25 cellular contexts compared by ENCODE assay signal in genomic region chr9:135032041-135032835, GRCh38. TPM values are rescaled to one million over a fixed set of nuclear protein-coding genes. Genes with fewer than 3 reads are reported as not detected.
"Had no signal": no experiment of that assay in that cellular context is flagged by ENCODE, and none has a peak within 500 bp of the region (broad histone marks: within the 10 kb centered on the region; RNA-seq: fewer than 3 reads in every experiment).

No MANE protein-coding gene starts in this region.

- H3K36me3 ChIP-seq: brain microvascular endothelial cell, esophagus squamous epithelium, right lobe of liver, stomach, thyroid gland had no signal

- H3K4me3 ChIP-seq: esophagus squamous epithelium, hepatocyte, right lobe of liver, SK-N-MC, stomach, thyroid gland had no signal

- DNase-seq: activated CD4-positive, alpha-beta T cell treated with anti-CD3 and anti-CD28 coated beads for 36 hours; activated CD4-positive, CD25-positive, alpha-beta regulatory T cell; activated gamma-delta T cell; activated naive CD4-positive, alpha-beta T cell treated with anti-CD3 and anti-CD28 coated beads, Interleukin-2, amount 50 U/mL, for 16 hours; activated T-cell treated with anti-CD3 and anti-CD28 coated beads for 4 hours; amniotic stem cell; brain microvascular endothelial cell; caudate nucleus; dermis blood vessel endothelial cell; effector CD8-positive, alpha-beta T cell; esophagus squamous epithelium; foreskin melanocyte; left cardiac atrium; mammary epithelial cell; naive B cell; occipital lobe; small intestine; stimulated activated CD4-positive, alpha-beta T cell treated with anti-CD3 and anti-CD28 coated beads, Interleukin-1b, Interleukin-23, amount 100 ng/mL, for 48 hours; stimulated activated naive B cell treated with anti-CD40 and anti-IgM and Interleukin-4, amounts not matched to agents 10 μg/mL and 1 μg/mL and 100 μg/mL, for 72 hours; stomach; thyroid gland had no signal

- ATAC-seq: activated CD4-positive, alpha-beta T cell treated with anti-CD3 and anti-CD28 coated beads for 36 hours; left cardiac atrium; right lobe of liver; stimulated activated naive B cell treated with anti-CD40 and anti-IgM and Interleukin-4, amounts not matched to agents 10 μg/mL and 1 μg/mL and 100 μg/mL, for 72 hours had no signal

- H3K27me3 ChIP-seq: brain microvascular endothelial cell, hepatocyte, right lobe of liver, thyroid gland had no signal

- H3K27ac ChIP-seq: brain microvascular endothelial cell, epithelial cell of prostate, esophagus squamous epithelium, hepatocyte, right lobe of liver, SK-N-MC, stomach, thyroid gland had no signal

- H3K4me2 ChIP-seq: hepatocyte had no signal

- H3K4me1 ChIP-seq: right lobe of liver, stomach, thyroid gland had no signal

- H2AFZ ChIP-seq: hepatocyte had no signal

- H3K9me3 ChIP-seq: esophagus squamous epithelium, right lobe of liver, stomach, thyroid gland had no signal

RNA-seq across cellular contexts. Expression of gene OLFM1, which starts 55.2 kb away (rescaled TPM):
- total RNA-seq: activated CD4-positive, alpha-beta T cell treated with anti-CD3 and anti-CD28 coated beads for 36 hours had no signal
